Comparison of ENCODE assay signal across 23 cellular contexts in genomic region chr10:26938578-26938977, GRCh38.
"Had no signal": no experiment of that assay in that cellular context is flagged by ENCODE, and none has a peak within 500 bp of the region (broad histone marks: within the 10 kb centered on the region; RNA-seq: fewer than 3 reads in every experiment).

No MANE protein-coding gene starts in this region.

- H3K36me3 Mint-ChIP-seq: memory B cell; stimulated activated naive B cell treated with anti-CD40 and anti-IgM and Interleukin-4, amounts not matched to agents 10 μg/mL and 1 μg/mL and 100 μg/mL, for 72 hours had no signal

- H3K27me3 Mint-ChIP-seq: stimulated activated naive CD8-positive, alpha-beta T cell treated with anti-CD3 and anti-CD28 coated beads, Interleukin-15, amount 100 ng/mL, for 72 hours had no signal

- H3K4me3 Mint-ChIP-seq: memory B cell; naive B cell; nephron progenitor cell; stimulated activated naive B cell treated with anti-CD40 and anti-IgM and Interleukin-4, amounts not matched to agents 10 μg/mL and 1 μg/mL and 100 μg/mL, for 72 hours; stimulated activated naive CD8-positive, alpha-beta T cell treated with anti-CD3 and anti-CD28 coated beads, Interleukin-15, amount 100 ng/mL, for 72 hours had no signal

- H3K4me1 Mint-ChIP-seq: memory B cell; naive B cell; stimulated activated naive B cell treated with anti-CD40 and anti-IgM and Interleukin-4, amounts not matched to agents 10 μg/mL and 1 μg/mL and 100 μg/mL, for 72 hours had no signal

- H3K4me1 ChIP-seq: heart right ventricle, left lung, lower lobe of right lung, right atrium auricular region, sigmoid colon, testis, tibial nerve, upper lobe of right lung, vagina had no signal

- ATAC-seq: heart right ventricle; left lung; stimulated activated naive B cell treated with anti-CD40 and anti-IgM and Interleukin-4, amounts not matched to agents 10 μg/mL and 1 μg/mL and 100 μg/mL, for 72 hours; stimulated activated naive CD8-positive, alpha-beta T cell treated with anti-CD3 and anti-CD28 coated beads, Interleukin-15, amount 100 ng/mL, for 72 hours had no signal

- H3K36me3 ChIP-seq: heart right ventricle, left lung, lower lobe of right lung, right atrium auricular region, sigmoid colon, tibial nerve, upper lobe of right lung, vagina had no signal

- H3K9me3 ChIP-seq: heart right ventricle, left lung, lower lobe of right lung, right atrium auricular region, sigmoid colon, testis, tibial nerve, upper lobe of right lung, vagina had no signal

- H3K9me3 Mint-ChIP-seq: memory B cell; naive B cell; nephron progenitor cell; stimulated activated naive B cell treated with anti-CD40 and anti-IgM and Interleukin-4, amounts not matched to agents 10 μg/mL and 1 μg/mL and 100 μg/mL, for 72 hours; stimulated activated naive CD8-positive, alpha-beta T cell treated with anti-CD3 and anti-CD28 coated beads, Interleukin-15, amount 100 ng/mL, for 72 hours had no signal

- H3K27ac ChIP-seq: coronary artery, heart right ventricle, left lung, lower lobe of right lung, right atrium auricular region, sigmoid colon, skin epidermis, testis, tibial nerve, upper lobe of right lung, vagina had no signal

- H3K4me3 ChIP-seq: coronary artery, heart right ventricle, left lung, lower lobe of right lung, right atrium auricular region, sigmoid colon, skin epidermis, tibial nerve, upper lobe of right lung, vagina had no signal

- H3K27me3 ChIP-seq: left lung, right atrium auricular region, sigmoid colon, testis, tibial nerve, upper lobe of right lung, vagina had no signal

- DNase-seq: effector CD4-positive, alpha-beta T cell; foreskin melanocyte; heart right ventricle; hypothalamus; islet precursor cell; left lung; lower lobe of right lung; naive B cell; nephron progenitor cell; posterior cingulate gyrus; sigmoid colon; stimulated activated CD4-positive, alpha-beta T cell treated with anti-CD3 and anti-CD28 coated beads, Interleukin-2, amount 100 ng/mL, for 24 hours; stimulated activated CD4-positive, alpha-beta T cell treated with anti-CD3 and anti-CD28 coated beads, Interleukin-4, amount 100 ng/mL, for 4 hours; stimulated activated naive B cell treated with anti-CD40 and anti-IgM and Interleukin-4, amounts not matched to agents 10 μg/mL and 1 μg/mL and 100 μg/mL, for 72 hours; stimulated activated naive CD8-positive, alpha-beta T cell treated with anti-CD3 and anti-CD28 coated beads, Interleukin-15, amount 100 ng/mL, for 72 hours; testis; upper lobe of right lung had no signal

- H3K27ac Mint-ChIP-seq: memory B cell; naive B cell; nephron progenitor cell; stimulated activated naive B cell treated with anti-CD40 and anti-IgM and Interleukin-4, amounts not matched to agents 10 μg/mL and 1 μg/mL and 100 μg/mL, for 72 hours had no signal
